In the genomic region with DNA sequence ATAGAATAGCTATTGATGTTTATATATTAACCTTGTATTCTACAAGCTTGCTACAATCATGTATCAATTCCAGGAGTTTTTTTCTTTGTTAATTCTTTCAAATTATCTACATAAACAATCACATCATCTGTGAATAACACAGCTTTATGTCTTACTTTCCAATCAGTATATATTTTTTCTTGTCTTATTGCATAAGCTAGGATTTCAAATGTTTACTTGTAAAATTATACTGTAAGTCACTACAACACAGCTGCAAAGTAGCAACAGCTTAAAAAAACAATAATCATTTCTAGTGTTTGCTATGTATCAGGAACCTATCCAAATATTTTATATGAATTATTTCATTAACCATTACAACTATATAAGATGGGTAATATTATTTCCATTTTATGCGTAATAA, we compare ENCODE assay signal across 10 cellular contexts.
"Had no signal": no experiment of that assay in that cellular context is flagged by ENCODE, and none has a peak within 500 bp of the region (broad histone marks: within the 10 kb centered on the region; RNA-seq: fewer than 3 reads in every experiment).

No MANE protein-coding gene starts in this region.

- H3K4me2 ChIP-seq: KMS-11 had no signal

- H2AFZ ChIP-seq: GM23248 had no signal

- H3K9ac ChIP-seq: GM23248, KMS-11 had no signal

- H3K4me3 ChIP-seq: GM23248 had no signal

- H3K27ac ChIP-seq: GM23248, HL-60, KMS-11 had no signal

- DNase-seq: GM23248, GOT3, H9, HCEC 1CT, HFFc6, IMR-90, KBM-7 had no signal

- FAIRE-seq: H54 had no signal
